ENCODE assay signal across 8 cellular contexts in the genomic region with DNA sequence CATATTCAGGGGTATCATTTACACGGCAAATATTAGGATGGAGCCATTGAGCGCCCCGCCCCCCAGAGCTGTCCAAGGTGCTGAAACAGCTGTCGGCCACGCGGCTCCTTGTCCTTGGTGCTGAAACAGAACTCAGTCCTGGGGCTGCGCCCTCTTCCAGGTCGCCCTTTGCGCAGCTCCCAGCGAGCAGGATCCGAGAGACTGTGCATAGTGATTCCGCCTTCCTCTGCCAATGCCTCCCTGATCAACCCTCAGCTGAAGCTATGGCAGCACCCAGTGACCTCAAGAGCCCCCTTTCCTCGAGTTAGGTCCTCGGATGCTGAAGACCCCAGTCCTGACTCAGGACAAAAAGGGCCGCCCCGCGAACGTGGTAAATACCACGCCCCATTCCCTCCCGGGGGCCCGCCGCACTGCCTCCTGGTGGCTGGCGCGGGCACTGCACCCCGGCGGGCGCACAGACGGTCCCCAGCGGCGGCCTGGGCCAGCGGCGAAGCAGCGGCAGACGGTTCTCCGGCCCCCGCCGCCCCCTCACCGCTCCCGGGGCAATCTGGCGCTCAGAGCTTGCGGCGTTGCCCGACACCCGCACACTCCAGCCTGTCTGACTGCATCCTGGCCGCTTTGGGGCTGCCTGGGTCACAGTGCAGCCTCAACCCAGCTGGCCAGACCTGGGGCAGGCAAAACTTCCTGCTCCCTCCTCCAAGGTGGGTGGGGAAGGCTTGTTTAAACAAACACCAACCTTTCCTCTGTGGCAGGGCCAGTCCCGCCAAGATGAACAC. TPM values are rescaled to one million over a fixed set of nuclear protein-coding genes. Genes with fewer than 3 reads are reported as not detected.
DNase-seq lines count a peak whose midpoint lies in the region; ATAC-seq and TF ChIP-seq lines count a peak whose summit lies in the region.

No MANE protein-coding gene starts in this region.

- TF ChIP-seq CTCF in GM20000 (IDR thresholded peaks at IDR 0.05; ENCODE audit: extremely low read depth, missing control alignments) = peak; percentile 40
- peak; percentile 96 for TF ChIP-seq CTCF in PC-9 (conservative IDR thresholded peaks at IDR 0.05)
- TF ChIP-seq CTCF in fibroblast of pulmonary artery (IDR thresholded peaks at IDR 0.05; ENCODE audit: low read length, missing control alignments) = no peak
- TF ChIP-seq CTCF in nephron progenitor cell (IDR thresholded peaks at IDR 0.05) = peak; percentile 100

- H3K4me3 ChIP-seq in PC-9 (peak overlapping the region; percentile 13; the same call in 1 of the 2 replicates), fibroblast of pulmonary artery (replicated peaks; ENCODE audit: low read depth, low read length) (no peak overlapping the region)

- H3K27ac ChIP-seq in PC-9 = no peak overlapping the region

- CTCF ChIA-PET in PC-9 (lab: Charles Lee) = interaction anchor here (0.6 to 1.0 kb wide), 3 partner anchors 14 to 120 kb away, joined by 3 read pairs; a partner anchor contains a TSS

- no peaks in the 10 kb centered on the region for H3K79me2 ChIP-seq in PC-9 (ENCODE audit: low read depth)

- H3K9me2 ChIP-seq in PC-9 (ENCODE audit: insufficient read depth) = no peaks in the 10 kb centered on the region

- H3K27me3 ChIP-seq in PC-9 (ENCODE audit: insufficient read depth, low read depth) = peaks cover 53% of the 10 kb centered on the region

- no peaks in the 10 kb centered on the region for H3K36me3 ChIP-seq in PC-9 (ENCODE audit: low read depth)

- H3K9me3 ChIP-seq in PC-9 (ENCODE audit: insufficient read depth, low read depth) = no peaks in the 10 kb centered on the region

- peak overlapping the region; percentile 64 for H3K4me2 ChIP-seq in PC-9

- peaks cover 22% of the 10 kb centered on the region for H4K20me1 ChIP-seq in PC-9 (ENCODE audit: insufficient read depth)

- POLR2A ChIA-PET in PC-9 (lab: Charles Lee; ENCODE audit: unreplicated experiment) = no interaction called here

- H3K4me1 ChIP-seq in PC-9 (replicated peaks; ENCODE audit: insufficient read depth) = peaks cover 7% of the 10 kb centered on the region; the same call in 1 of the 2 replicates

- H3K9me3 Mint-ChIP-seq in nephron progenitor cell = no peaks in the 10 kb centered on the region
- H3K9me3 Mint-ChIP-seq in stimulated activated naive CD8-positive, alpha-beta T cell treated with anti-CD3 and anti-CD28 coated beads, Interleukin-15, amount 100 ng/mL, for 72 hours = no peaks in the 10 kb centered on the region

- no peak overlapping the region for H3K27ac Mint-ChIP-seq in nephron progenitor cell
- H3K27ac Mint-ChIP-seq in stimulated activated naive CD8-positive, alpha-beta T cell treated with anti-CD3 and anti-CD28 coated beads, Interleukin-15, amount 100 ng/mL, for 72 hours = no peak overlapping the region

- H3K36me3 Mint-ChIP-seq in nephron progenitor cell (ENCODE audit: low read depth) = no peaks in the 10 kb centered on the region

- peak; percentile 73 for ATAC-seq in stimulated activated naive CD8-positive, alpha-beta T cell treated with anti-CD3 and anti-CD28 coated beads, Interleukin-15, amount 100 ng/mL, for 72 hours
- ATAC-seq in HG02981 (IDR thresholded peaks at IDR 0.05; ENCODE audit: unreplicated experiment) = no peak
- no peak for ATAC-seq in GM19351 (IDR thresholded peaks at IDR 0.05; ENCODE audit: unreplicated experiment)

- intact Hi-C loops in PC-9 (cut with micrococcal nuclease; ENCODE audit: unreplicated experiment) = loop anchor here (5.0 to 10.0 kb wide), 2 partner anchors 35 to 57 kb away; no protein-coding TSS in a partner anchor

- H3K27me3 Mint-ChIP-seq in nephron progenitor cell (ENCODE audit: low read depth, poor library complexity) = peaks cover 68% of the 10 kb centered on the region
- H3K27me3 Mint-ChIP-seq in stimulated activated naive CD8-positive, alpha-beta T cell treated with anti-CD3 and anti-CD28 coated beads, Interleukin-15, amount 100 ng/mL, for 72 hours = peaks cover 89% of the 10 kb centered on the region

- H3K4me1 Mint-ChIP-seq in nephron progenitor cell = peaks cover 12% of the 10 kb centered on the region
- peaks cover 5% of the 10 kb centered on the region for H3K4me1 Mint-ChIP-seq in stimulated activated naive CD8-positive, alpha-beta T cell treated with anti-CD3 and anti-CD28 coated beads, Interleukin-15, amount 100 ng/mL, for 72 hours

- no TSS peak for BruUV-seq in PC-9 (replicated peaks; lab: Mats Ljungman, UMichigan)

- peak overlapping the region; percentile 55 for H3K4me3 Mint-ChIP-seq in nephron progenitor cell
- H3K4me3 Mint-ChIP-seq in stimulated activated naive CD8-positive, alpha-beta T cell treated with anti-CD3 and anti-CD28 coated beads, Interleukin-15, amount 100 ng/mL, for 72 hours = peak overlapping the region in 1 of 2 donors; percentile 52

- H3F3A ChIP-seq in PC-9 (ENCODE audit: insufficient read depth, low read depth) = no peaks in the 10 kb centered on the region

- DNase-seq in GM20000 (ENCODE audit: low spot score) = peak; percentile 89
- DNase-seq in PC-9 = peak; percentile 78 to 86
- DNase-seq in activated T-cell treated with anti-CD3 and anti-CD28 coated beads, Interleukin-2, amount 50 U/mL, for 48 hours = peak; percentile 79 to 82
- peak; percentile 83 for DNase-seq in fibroblast of pulmonary artery (ENCODE audit: low read depth)
- DNase-seq in nephron progenitor cell = peak; percentile 98
- peak; percentile 64 to 83 for DNase-seq in stimulated activated naive CD8-positive, alpha-beta T cell treated with anti-CD3 and anti-CD28 coated beads, Interleukin-15, amount 100 ng/mL, for 72 hours

- no peak overlapping the region for H2AFZ ChIP-seq in PC-9

RNA-seq across cellular contexts. Expression of a gene that starts 13.4 kb away (rescaled TPM):
- 4.0 and 8.9 TPM in 2 replicates for total RNA-seq in PC-9 (2021)

RNA-seq across cellular contexts. Expression of a gene that starts 58.9 kb away (rescaled TPM):
- 1.0 and 1.1 TPM in 2 replicates for total RNA-seq in PC-9 (2021)
